In the genomic region with DNA sequence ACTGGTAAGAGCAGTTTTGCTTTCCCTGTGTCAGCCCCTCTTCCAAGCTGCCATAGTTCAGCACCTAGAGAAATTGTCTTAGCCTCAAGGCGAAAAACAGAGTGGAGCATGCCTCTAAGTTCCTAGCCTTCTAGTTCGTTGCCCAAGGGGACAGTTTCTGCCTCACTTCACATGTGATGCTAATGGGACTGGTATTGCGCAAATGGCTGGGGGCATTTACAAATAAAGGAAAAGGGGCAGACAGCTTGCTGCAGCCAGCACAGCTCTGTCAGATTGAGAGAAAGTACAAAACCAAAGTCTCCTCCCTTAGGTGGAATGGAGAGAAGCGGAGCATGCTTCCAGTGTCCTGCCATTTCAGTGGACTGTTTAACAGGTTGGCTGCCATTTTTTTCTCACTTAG, we compare ENCODE assay signal across 18 cellular contexts.
"Had no signal": no experiment of that assay in that cellular context is flagged by ENCODE, and none has a peak within 500 bp of the region (broad histone marks: within the 10 kb centered on the region; RNA-seq: fewer than 3 reads in every experiment).

No MANE protein-coding gene starts in this region.

- H3K9me3 Mint-ChIP-seq: effector memory CD8-positive, alpha-beta T cell had no signal

- H3K36me3 Mint-ChIP-seq: memory B cell; natural killer cell treated with Interleukin-12 subunit alpha and Interleukin-12 subunit beta and Interleukin-15 and Interleukin-18, amount 100 ng/mL, for 72 hours; neural progenitor cell had no signal

- H3K4me3 Mint-ChIP-seq: dendritic cell treated with granulocyte-macrophage colony-stimulating factor and Interleukin-4, amounts not matched to agents 40 ng/mL and 50 ng/mL, for 4 days; effector memory CD8-positive, alpha-beta T cell; memory B cell; natural killer cell treated with Interleukin-12 subunit alpha and Interleukin-12 subunit beta and Interleukin-15 and Interleukin-18, amount 100 ng/mL, for 72 hours; neural progenitor cell had no signal

- H3K4me3 ChIP-seq: heart left ventricle, neural progenitor cell, pancreas had no signal

- H3K27me3 Mint-ChIP-seq: dendritic cell treated with granulocyte-macrophage colony-stimulating factor and Interleukin-4, amounts not matched to agents 40 ng/mL and 50 ng/mL, for 4 days; effector memory CD8-positive, alpha-beta T cell; memory B cell; natural killer cell treated with Interleukin-12 subunit alpha and Interleukin-12 subunit beta and Interleukin-15 and Interleukin-18, amount 100 ng/mL, for 72 hours; progenitor cell of endocrine pancreas had no signal

- H3K4me1 ChIP-seq: foreskin keratinocyte, heart left ventricle, neural progenitor cell, pancreas had no signal

- H3K4me1 Mint-ChIP-seq: memory B cell, neural progenitor cell had no signal

- H3K9ac ChIP-seq: neural progenitor cell had no signal

- H3K27me3 ChIP-seq: foreskin keratinocyte, heart left ventricle, neural progenitor cell, pancreas had no signal

- H3K9me3 ChIP-seq: pancreas had no signal

- H3K36me3 ChIP-seq: heart left ventricle, neural progenitor cell, pancreas had no signal

- FAIRE-seq: colon, islet of Langerhans, pancreas had no signal

- H3K27ac Mint-ChIP-seq: dendritic cell treated with granulocyte-macrophage colony-stimulating factor and Interleukin-4, amounts not matched to agents 40 ng/mL and 50 ng/mL, for 4 days; effector memory CD8-positive, alpha-beta T cell; memory B cell; natural killer cell treated with Interleukin-12 subunit alpha and Interleukin-12 subunit beta and Interleukin-15 and Interleukin-18, amount 100 ng/mL, for 72 hours; neural progenitor cell had no signal

- H3K27ac ChIP-seq: foreskin keratinocyte, heart left ventricle, neural progenitor cell, pancreas had no signal

- DNase-seq: cerebellar nuclear complex; effector memory CD8-positive, alpha-beta T cell; foreskin keratinocyte; hippocampal formation; midbrain; occipital lobe; pancreas; stimulated activated CD4-positive, alpha-beta T cell treated with anti-CD3 and anti-CD28 coated beads, Interleukin-2, amount 100 ng/mL, for 24 hours; stimulated activated naive CD4-positive, alpha-beta T cell treated with Interleukin-2 at 50 U/mL for 16 hours; trophoblast cell had no signal
